12 cellular contexts compared by ENCODE assay signal in genomic region chr4:3483471-3483921, GRCh38. TPM values are rescaled to one million over a fixed set of nuclear protein-coding genes. Genes with fewer than 3 reads are reported as not detected.
A peak's percentile ranks its signal among the peaks of the same experiment; 100 is the strongest.
DNase-seq lines count a peak whose midpoint lies in the region; TF ChIP-seq lines count a peak whose summit lies in the region.
"Had no signal": no experiment of that assay in that cellular context is flagged by ENCODE, and none has a peak within 500 bp of the region (broad histone marks: within the 10 kb centered on the region; RNA-seq: fewer than 3 reads in every experiment).

No MANE protein-coding gene starts in this region.

- H3K9me3 Mint-ChIP-seq in endodermal cell, result no peaks in the 10 kb centered on the region
- H3K9me3 Mint-ChIP-seq: stimulated activated naive CD8-positive, alpha-beta T cell treated with anti-CD3 and anti-CD28 coated beads, Interleukin-15, Interleukin-2, amounts not matched to agents 100 ng/mL and 50 ng/mL, for 24 hours had no signal

- no peak overlapping the region for H3K27ac Mint-ChIP-seq in endodermal cell
- H3K27ac Mint-ChIP-seq: stimulated activated naive CD8-positive, alpha-beta T cell treated with anti-CD3 and anti-CD28 coated beads, Interleukin-15, Interleukin-2, amounts not matched to agents 100 ng/mL and 50 ng/mL, for 24 hours had no signal

- DNase-seq in DMS53 (lab: John Stamatoyannopoulos, UW) (peak; percentile 42), DMS53 treated with DMSO at 0.1 percent for 48 hours (lab: John Stamatoyannopoulos, UW; ENCODE audit: unreplicated experiment) (no peak), WERI-Rb-1 (peak; percentile 90), hepatic stellate cell (ENCODE audit: low spot score) (peak; percentile 93), thyroid gland (peak; percentile 16 to 28), NCI-H748 (lab: John Stamatoyannopoulos, UW; ENCODE audit: unreplicated experiment) (no peak), endodermal cell (no peak), GM13976 (ENCODE audit: low spot score) (no peak)
- DNase-seq: 8988T, NCI-H187 treated with DMSO at 0.1 percent for 48 hours had no signal

- no peak for TF ChIP-seq CTCF in WERI-Rb-1 (IDR thresholded peaks at IDR 0.05; ENCODE audit: low read depth, low read length)
- no peak for TF ChIP-seq CTCF in thyroid gland (IDR thresholded peaks at IDR 0.05)
- no peak for TF ChIP-seq CTCF in endodermal cell (conservative IDR thresholded peaks at IDR 0.05)
- TF ChIP-seq CTCF in GM13976 (IDR thresholded peaks at IDR 0.05; ENCODE audit: borderline replicate concordance, control extremely low read depth, extremely low read depth, insufficient read depth, missing control alignments), result no peak

- H3K27ac ChIP-seq in WERI-Rb-1 (no peak overlapping the region), thyroid gland (no peak overlapping the region), endodermal cell (ENCODE audit: low read depth, low read length) (no peak overlapping the region)

- TF ChIP-seq POLR2A in thyroid gland (IDR thresholded peaks at IDR 0.05), result no peak

- H3K27me3 ChIP-seq in WERI-Rb-1 (ENCODE audit: insufficient read depth, low read depth, severe bottlenecking) (no peaks in the 10 kb centered on the region), thyroid gland (no peaks in the 10 kb centered on the region), endodermal cell (ENCODE audit: control insufficient read depth, insufficient read depth, low read length, poor library complexity, severe bottlenecking) (peaks cover 10% of the 10 kb centered on the region)

- H3K36me3 ChIP-seq in WERI-Rb-1 (no peaks in the 10 kb centered on the region), thyroid gland (no peaks in the 10 kb centered on the region), endodermal cell (ENCODE audit: control insufficient read depth, insufficient read depth, low read length) (no peaks in the 10 kb centered on the region)

- peaks cover 7 to 16% of the 10 kb centered on the region in 2 donors for H3K4me1 ChIP-seq in thyroid gland
- no peaks in the 10 kb centered on the region for H3K4me1 ChIP-seq in endodermal cell (ENCODE audit: control insufficient read depth, insufficient read depth, low read length)

- peaks cover 20% of the 10 kb centered on the region for H3K4me1 Mint-ChIP-seq in endodermal cell

- intact Hi-C loops in thyroid gland (cut with DNase I), result no loop called here

- H3K27me3 Mint-ChIP-seq in endodermal cell (ENCODE audit: insufficient read depth), result peaks cover 43% of the 10 kb centered on the region

- no peaks in the 10 kb centered on the region for H3K9me3 ChIP-seq in WERI-Rb-1 (ENCODE audit: severe bottlenecking)
- H3K9me3 ChIP-seq in thyroid gland, result no peaks in the 10 kb centered on the region
- H3K9me3 ChIP-seq in endodermal cell (ENCODE audit: control insufficient read depth, low read length), result no peaks in the 10 kb centered on the region

- no peak overlapping the region for H3K9ac ChIP-seq in endodermal cell (ENCODE audit: extremely low read depth, low read length, poor library complexity, severe bottlenecking)

- in situ Hi-C loops in GM13976 (cut with MboI; ENCODE audit: low sequenced_read_pairs, unreplicated experiment), result no loop called here

- H3K4me3 Mint-ChIP-seq in endodermal cell, result no peak overlapping the region
- H3K4me3 Mint-ChIP-seq: stimulated activated naive CD8-positive, alpha-beta T cell treated with anti-CD3 and anti-CD28 coated beads, Interleukin-15, Interleukin-2, amounts not matched to agents 100 ng/mL and 50 ng/mL, for 24 hours had no signal

- no peaks in the 10 kb centered on the region for H3K36me3 Mint-ChIP-seq in endodermal cell (ENCODE audit: low read depth)

- H3K4me3 ChIP-seq in WERI-Rb-1 (ENCODE audit: low read depth, low read length) (no peak overlapping the region), thyroid gland (replicated peaks in 1 of 3) (no peak overlapping the region), endodermal cell (ENCODE audit: low read length) (no peak overlapping the region)

- 32 to 44% methylated on average over 11 to 12 of the region's 23 CpGs for WGBS in thyroid gland, 2 donors
- WGBS in endodermal cell (ENCODE audit: insufficient coverage in 1 of 2, insufficient read length in 1 of 2), 2 experiments, result 93 to 98% methylated on average over 15 to 23 of the region's 23 CpGs

RNA-seq across cellular contexts. Expression of gene DOK7, which starts 20.4 kb away (rescaled TPM):
- total RNA-seq in thyroid gland (1 to 10 TPM in 1 of 4 donors, under 1 TPM in 3; 0.25 to 2.7 (median 0.52) TPM), endodermal cell (1 to 10 TPM in 1 of 2 donors, under 1 TPM in 1; 0.38 to 1.3 TPM)
- 0.46 TPM for polyA plus RNA-seq in endodermal cell (2013, experiment 1 of 2)
- 1.0 TPM for polyA plus RNA-seq in endodermal cell (2013, experiment 2 of 2)
- total RNA-seq: endothelial cell of umbilical vein had no signal
- polyA plus RNA-seq: endothelial cell of umbilical vein had no signal

RNA-seq across cellular contexts. Expression of gene HGFAC, which starts 41.7 kb away (rescaled TPM):
- total RNA-seq in thyroid gland (under 1 TPM in 1 of 4 donors, not detected in 3; 0.54 TPM), endodermal cell (under 1 TPM in 1 of 2 donors, not detected in 1; 0.46 TPM)
- polyA plus RNA-seq in endodermal cell (2013, experiment 1 of 2), result 0.93 TPM
- 0.50 TPM for polyA plus RNA-seq in endodermal cell (2013, experiment 2 of 2)

RNA-seq across cellular contexts. Expression of gene LRPAP1, which starts 48.7 kb away (rescaled TPM):
- total RNA-seq in thyroid gland (100 to 1,000 TPM; 168 to 320 (median 259) TPM), endodermal cell (100 to 1,000 TPM; 111 to 129 TPM)
- polyA plus RNA-seq in endodermal cell (2013, experiment 1 of 2), result 89.0 TPM
- 75.9 TPM for polyA plus RNA-seq in endodermal cell (2013, experiment 2 of 2)

Comparison
In these comparisons a context has a peak if more than half of its experiments do, and no peak if none do; other contexts are left out.
1. DNase-seq: peak in DMS53 (single experiment), WERI-Rb-1 (single experiment), hepatic stellate cell (single experiment) and thyroid gland (2 of 2); none in DMS53 treated with DMSO at 0.1 percent for 48 hours (single experiment), NCI-H748 (single experiment), endodermal cell (single experiment) and GM13976 (single experiment).